In the genomic region with DNA sequence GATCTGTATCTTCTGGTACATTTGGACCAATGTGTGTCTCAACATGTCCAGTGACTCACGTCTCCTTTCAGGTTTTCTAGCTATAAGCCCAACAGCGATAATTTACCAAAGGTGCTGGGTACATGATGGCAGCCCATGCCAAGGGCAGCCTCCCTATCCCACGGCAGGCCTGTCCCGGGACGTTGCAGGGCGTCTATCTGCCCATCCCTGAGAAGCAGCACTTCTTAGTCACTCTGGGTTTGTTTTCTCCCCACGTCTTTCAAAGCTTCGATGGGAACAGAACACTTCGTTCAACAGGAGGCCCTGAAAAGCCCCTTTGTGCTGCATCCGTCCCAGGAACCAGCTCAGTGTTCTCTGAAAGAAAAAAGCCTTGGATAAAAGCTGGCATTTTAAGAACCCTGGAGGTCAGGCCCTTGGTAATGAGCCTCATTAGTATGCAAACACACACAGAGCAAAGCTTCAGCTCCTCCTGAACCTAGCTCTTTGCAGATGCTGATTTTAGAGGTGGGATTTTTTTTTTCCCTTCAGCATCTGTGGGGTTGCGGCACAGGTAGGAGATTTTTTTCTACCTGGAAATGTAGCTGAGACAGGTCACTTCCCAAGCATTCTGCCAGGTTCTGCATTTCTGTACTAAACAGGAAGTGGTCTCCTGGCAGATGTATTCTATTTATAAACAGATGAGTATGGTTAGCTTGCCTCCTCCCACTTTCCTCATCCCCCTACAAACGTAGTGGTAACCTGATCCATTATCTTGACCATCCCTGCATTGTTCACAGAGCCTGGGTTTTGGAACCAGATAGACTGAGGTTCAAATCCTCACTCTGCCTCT, we compare ENCODE assay signal across 9 cellular contexts. TPM values are rescaled to one million over a fixed set of nuclear protein-coding genes. Genes with fewer than 3 reads are reported as not detected.
DNase-seq lines count a peak whose midpoint lies in the region; ATAC-seq and TF ChIP-seq lines count a peak whose summit lies in the region.
"Had no signal": no experiment of that assay in that cellular context is flagged by ENCODE, and none has a peak within 500 bp of the region (broad histone marks: within the 10 kb centered on the region; RNA-seq: fewer than 3 reads in every experiment).

No MANE protein-coding gene starts in this region.

- POLR2A ChIA-PET in MCF 10A (lab: Yijun Ruan, JAX), result interaction anchor here (0.6 to 3.9 kb wide), 15 partner anchors 15 to 386 kb away, joined by 3 to 40 read pairs (median 5); a partner anchor contains a TSS

- H3K4me3 Mint-ChIP-seq in CD4-positive, CD25-positive, alpha-beta regulatory T cell, result no peak overlapping the region
- no peak overlapping the region for H3K4me3 Mint-ChIP-seq in MCF 10A (ENCODE audit: unreplicated experiment)

- BruUV-seq in MCF 10A (replicated peaks; lab: Mats Ljungman, UMichigan), result no TSS peak

- no peak overlapping the region for H3K27ac ChIP-seq in CD4-positive, CD25-positive, alpha-beta regulatory T cell (ENCODE audit: insufficient read depth, low read length, poor library complexity, severe bottlenecking)
- H3K27ac ChIP-seq: VCaP had no signal

- peak overlapping the region; percentile 40 for H3K4me3 ChIP-seq in CD4-positive, CD25-positive, alpha-beta regulatory T cell (ENCODE audit: low read depth, low read length)

- intact Hi-C loops in MCF 10A (cut with micrococcal nuclease), result no loop called here

- no peak for TF ChIP-seq CTCF in MCF 10A (IDR thresholded peaks at IDR 0.05; ENCODE audit: unreplicated experiment)

- CTCF ChIA-PET in MCF 10A (lab: Yijun Ruan, JAX), result interaction anchor here (0.7 to 2.7 kb wide), 9 partner anchors 26 to 154 kb away, joined by 3 to 11 read pairs (median 4); no protein-coding TSS in a partner anchor

- H3K9me3 ChIP-seq in CD4-positive, CD25-positive, alpha-beta regulatory T cell (ENCODE audit: control insufficient read depth in 2 of 2, low read length in 2 of 2), result no peaks in the 10 kb centered on the region

- H3K27ac Mint-ChIP-seq in CD4-positive, CD25-positive, alpha-beta regulatory T cell, result peak overlapping the region in 2 of 3 donors; percentile 72 to 85
- no peak overlapping the region for H3K27ac Mint-ChIP-seq in MCF 10A (ENCODE audit: low read depth, unreplicated experiment)

- in situ Hi-C loops in KBM-7 (cut with MboI; ENCODE audit: low pct_unique_long_range_greater_than_20kb, low sequenced_read_pairs), result no loop called here

- no peaks in the 10 kb centered on the region for H3K36me3 Mint-ChIP-seq in CD4-positive, CD25-positive, alpha-beta regulatory T cell
- H3K36me3 Mint-ChIP-seq in MCF 10A (ENCODE audit: insufficient read depth, unreplicated experiment), result no peaks in the 10 kb centered on the region

- no peaks in the 10 kb centered on the region for H3K36me3 ChIP-seq in CD4-positive, CD25-positive, alpha-beta regulatory T cell (ENCODE audit: control insufficient read depth, insufficient read depth, low read length)

- H3K4me1 Mint-ChIP-seq in CD4-positive, CD25-positive, alpha-beta regulatory T cell, result peaks cover 6 to 19% (median 9%) of the 10 kb centered on the region in 4 donors
- H3K4me1 Mint-ChIP-seq in MCF 10A (ENCODE audit: insufficient read depth, unreplicated experiment), result peaks cover 20% of the 10 kb centered on the region

- peak in 2 of 3 donors; percentile 2 to 13 for DNase-seq in CD4-positive, CD25-positive, alpha-beta regulatory T cell
- DNase-seq in KBM-7, result peak; percentile 82
- peak; percentile 60 for DNase-seq in MCF 10A (ENCODE audit: unreplicated experiment)
- peak; percentile 15 to 33 for DNase-seq in lung microvascular endothelial cell (ENCODE audit: low read depth in 2 of 2)
- no peak for DNase-seq in SW 1271 (lab: John Stamatoyannopoulos, UW)
- no peak for DNase-seq in 8988T

- no peaks in the 10 kb centered on the region for H3K9me3 Mint-ChIP-seq in CD4-positive, CD25-positive, alpha-beta regulatory T cell
- no peaks in the 10 kb centered on the region for H3K9me3 Mint-ChIP-seq in MCF 10A (ENCODE audit: unreplicated experiment)

- peaks cover 28% of the 10 kb centered on the region for H3K27me3 Mint-ChIP-seq in CD4-positive, CD25-positive, alpha-beta regulatory T cell
- H3K27me3 Mint-ChIP-seq in MCF 10A (ENCODE audit: insufficient read depth, unreplicated experiment), result no peaks in the 10 kb centered on the region

- H3K4me1 ChIP-seq in CD4-positive, CD25-positive, alpha-beta regulatory T cell (ENCODE audit: control insufficient read depth, insufficient read depth, low read length, poor library complexity, severe bottlenecking), result peaks cover 7% of the 10 kb centered on the region

- ATAC-seq in CD4-positive, CD25-positive, alpha-beta regulatory T cell (ENCODE audit: low read depth in 2 of 2), result peak in 1 of 2 donors; percentile 46
- ATAC-seq in GM19395 (IDR thresholded peaks at IDR 0.05; ENCODE audit: unreplicated experiment), result no peak
- no peak for ATAC-seq in GM19324 (IDR thresholded peaks at IDR 0.05; ENCODE audit: low FRiP score, unreplicated experiment)

- H3K27me3 ChIP-seq in CD4-positive, CD25-positive, alpha-beta regulatory T cell (ENCODE audit: control insufficient read depth, insufficient read depth, low read length), result no peaks in the 10 kb centered on the region

RNA-seq across cellular contexts. Expression of a gene that starts 17.5 kb away (rescaled TPM):
- not detected for total RNA-seq in CD4-positive, CD25-positive, alpha-beta regulatory T cell
- not detected for polyA plus RNA-seq in CD4-positive, CD25-positive, alpha-beta regulatory T cell
- total RNA-seq in MCF 10A (2022) (not detected in 2 replicates), lung microvascular endothelial cell (not detected in 2 replicates)

RNA-seq across cellular contexts. Expression of a gene that starts 27.5 kb away (rescaled TPM):
- total RNA-seq in CD4-positive, CD25-positive, alpha-beta regulatory T cell, result 46.5 TPM
- polyA plus RNA-seq in CD4-positive, CD25-positive, alpha-beta regulatory T cell, result 10 to 100 TPM; 24.8 to 39.2 (median 33.6) TPM
- total RNA-seq in MCF 10A (2022) (23.9 and 25.8 TPM in 2 replicates), lung microvascular endothelial cell (29.0 and 37.7 TPM in 2 replicates)

RNA-seq across cellular contexts. Expression of a gene that starts 42.0 kb away (rescaled TPM):
- total RNA-seq in CD4-positive, CD25-positive, alpha-beta regulatory T cell, result not detected
- polyA plus RNA-seq in CD4-positive, CD25-positive, alpha-beta regulatory T cell, result 1 to 10 TPM in 1 of 4 donors, not detected in 3; 1.2 TPM
- not detected in 2 replicates for total RNA-seq in MCF 10A (2022)
- total RNA-seq in lung microvascular endothelial cell, result not detected in 2 replicates

Comparison
In these comparisons a context has a peak if more than half of its experiments do, and no peak if none do; other contexts are left out.
1. DNase-seq: peak in CD4-positive, CD25-positive, alpha-beta regulatory T cell (2 of 3), KBM-7 (single experiment), MCF 10A (single experiment) and lung microvascular endothelial cell (2 of 2); none in SW 1271 (0 of 2) and 8988T (single experiment).